ENCODE assay signal across 13 cellular contexts in the genomic region with DNA sequence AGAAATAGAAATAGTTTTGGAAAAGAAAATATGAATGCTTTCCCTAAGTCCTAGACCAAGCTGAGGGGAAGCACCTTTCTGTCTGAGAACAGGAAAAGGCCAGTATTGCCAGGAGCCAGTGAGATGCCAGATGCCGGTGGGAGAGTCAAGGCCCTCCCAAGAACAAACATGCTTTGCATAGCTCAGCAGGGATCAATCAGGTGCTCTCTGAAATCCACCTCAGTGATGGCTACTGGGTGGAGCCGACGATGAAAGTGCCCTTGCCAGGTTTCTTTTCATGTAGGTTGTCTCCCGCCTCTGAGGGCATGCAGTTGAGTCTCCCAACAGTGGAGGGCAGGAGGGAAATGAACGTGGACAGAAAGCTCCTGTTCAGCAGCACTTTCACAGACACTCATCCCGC. TPM values are rescaled to one million over a fixed set of nuclear protein-coding genes. Genes with fewer than 3 reads are reported as not detected.
DNase-seq lines count a peak whose midpoint lies in the region; ATAC-seq and TF ChIP-seq lines count a peak whose summit lies in the region.
"Had no signal": no experiment of that assay in that cellular context is flagged by ENCODE, and none has a peak within 500 bp of the region (broad histone marks: within the 10 kb centered on the region; RNA-seq: fewer than 3 reads in every experiment).

No MANE protein-coding gene starts in this region.

- no peaks in the 10 kb centered on the region for H3K36me3 ChIP-seq in Caco-2 (ENCODE audit: control insufficient read depth, insufficient read depth, low read length)
- no peaks in the 10 kb centered on the region for H3K36me3 ChIP-seq in testis (ENCODE audit: low read depth, missing control alignments)

- TF ChIP-seq CTCF in Caco-2 (IDR thresholded peaks at IDR 0.05; ENCODE audit: insufficient read depth in 1 of 2, low read depth in 1 of 2, low read length in 1 of 2, severe bottlenecking in 1 of 2, unreplicated experiment in 1 of 2) (no peak), testis (IDR thresholded peaks at IDR 0.05) (no peak)

- intact Hi-C loops in Caco-2 (cut with micrococcal nuclease; ENCODE audit: unreplicated experiment), result loop anchor here (2.0 kb wide), 1 partner anchor 62 kb away; no protein-coding TSS in a partner anchor
- intact Hi-C loops in testis (cut with DNase I; ENCODE audit: low total_unique reads), result no loop called here

- CTCF ChIA-PET in Caco-2 (lab: Charles Lee), result interaction anchor here (0.6 to 1.8 kb wide), 4 partner anchors 11 to 62 kb away, joined by 3 to 9 read pairs (median 5); no protein-coding TSS in a partner anchor

- H3K9me3 ChIP-seq in Caco-2, result no peaks in the 10 kb centered on the region
- no peaks in the 10 kb centered on the region for H3K9me3 ChIP-seq in testis
- H3K9me3 ChIP-seq: esophagus squamous epithelium had no signal

- 89 to 91% methylated on average over 6 of the region's 6 CpGs for WGBS in testis, 2 donors

- POLR2A ChIA-PET in Caco-2 (lab: Charles Lee), result interaction anchor here (0.6 to 0.9 kb wide), 4 partner anchors 28 to 73 kb away, joined by 3 to 5 read pairs (median 4); partner anchors contain the start of gene DEGS2

- H3K4me3 ChIP-seq in Caco-2 (ENCODE audit: low read depth, low read length), result no peak overlapping the region
- H3K4me3 ChIP-seq in testis, result no peak overlapping the region
- H3K4me3 ChIP-seq: cardiac muscle cell, esophagus squamous epithelium had no signal

- H3K27me3 Mint-ChIP-seq in Caco-2 (ENCODE audit: insufficient read depth, unreplicated experiment), result no peaks in the 10 kb centered on the region
- H3K27me3 Mint-ChIP-seq in natural killer cell treated with Interleukin-12 subunit alpha and Interleukin-12 subunit beta and Interleukin-15 and Interleukin-18, amount 100 ng/mL, for 72 hours, result no peaks in the 10 kb centered on the region

- peaks cover 14% of the 10 kb centered on the region for H3K4me1 Mint-ChIP-seq in Caco-2 (ENCODE audit: low read depth, unreplicated experiment)
- peaks cover 0 to 10% of the 10 kb centered on the region in 2 donors for H3K4me1 Mint-ChIP-seq in natural killer cell treated with Interleukin-12 subunit alpha and Interleukin-12 subunit beta and Interleukin-15 and Interleukin-18, amount 100 ng/mL, for 72 hours (ENCODE audit: low read depth in 2 of 2)

- TF ChIP-seq POLR2A in testis (IDR thresholded peaks at IDR 0.05), result no peak

- H3K9me3 Mint-ChIP-seq in Caco-2 (ENCODE audit: unreplicated experiment), result no peaks in the 10 kb centered on the region
- no peaks in the 10 kb centered on the region for H3K9me3 Mint-ChIP-seq in natural killer cell treated with Interleukin-12 subunit alpha and Interleukin-12 subunit beta and Interleukin-15 and Interleukin-18, amount 100 ng/mL, for 72 hours

- DNase-seq in Caco-2 (peak; percentile 64 to 67), NCI-H2107 (lab: John Stamatoyannopoulos, UW) (peak; percentile 74), cerebellar cortex (ENCODE audit: low spot score) (peak; percentile 36), testis (no peak)
- no peak for DNase-seq in natural killer cell treated with Interleukin-12 subunit alpha and Interleukin-12 subunit beta and Interleukin-15 and Interleukin-18, amount 100 ng/mL, for 72 hours (ENCODE audit: low spot score)
- DNase-seq in NK-92 treated with Interleukin-12 subunit alpha and Interleukin-12 subunit beta, amount 100 ng/mL, for 24 hours (lab: John Stamatoyannopoulos, UW), result no peak
- DNase-seq: DMS79 treated with DMSO at 0.1 percent for 48 hours, esophagus squamous epithelium, NCI-H1930, occipital lobe, OCI-M1 had no signal

- no peak for ATAC-seq in natural killer cell treated with Interleukin-12 subunit alpha and Interleukin-12 subunit beta and Interleukin-15 and Interleukin-18, amount 100 ng/mL, for 72 hours
- no peak for ATAC-seq in HG03571 (IDR thresholded peaks at IDR 0.05; ENCODE audit: unreplicated experiment)

- H3K27ac Mint-ChIP-seq in Caco-2 (ENCODE audit: unreplicated experiment), result peak overlapping the region; percentile 44
- H3K27ac Mint-ChIP-seq in natural killer cell treated with Interleukin-12 subunit alpha and Interleukin-12 subunit beta and Interleukin-15 and Interleukin-18, amount 100 ng/mL, for 72 hours, result peak overlapping the region; percentile 57 to 70

- BruUV-seq in Caco-2 (replicated peaks; lab: Mats Ljungman, UMichigan), result no TSS peak

- H3K27me3 ChIP-seq in Caco-2 (replicated peaks; ENCODE audit: control insufficient read depth, insufficient read depth, low read length) (no peaks in the 10 kb centered on the region), testis (no peaks in the 10 kb centered on the region)
- H3K27me3 ChIP-seq: cardiac muscle cell, esophagus squamous epithelium had no signal

- H3K27ac ChIP-seq in testis, result no peak overlapping the region
- H3K27ac ChIP-seq: cardiac muscle cell had no signal

- H3K4me1 ChIP-seq in Caco-2 (peaks cover 15% of the 10 kb centered on the region), testis (peaks cover 11% of the 10 kb centered on the region)

- peaks cover 6% of the 10 kb centered on the region for H3K36me3 Mint-ChIP-seq in Caco-2 (ENCODE audit: insufficient read depth, unreplicated experiment)
- peaks cover 5% of the 10 kb centered on the region for H3K36me3 Mint-ChIP-seq in natural killer cell treated with Interleukin-12 subunit alpha and Interleukin-12 subunit beta and Interleukin-15 and Interleukin-18, amount 100 ng/mL, for 72 hours

- no peak overlapping the region for H3K4me3 Mint-ChIP-seq in Caco-2 (ENCODE audit: unreplicated experiment)
- H3K4me3 Mint-ChIP-seq in natural killer cell treated with Interleukin-12 subunit alpha and Interleukin-12 subunit beta and Interleukin-15 and Interleukin-18, amount 100 ng/mL, for 72 hours, result no peak overlapping the region

RNA-seq across cellular contexts. Expression of gene DEGS2, which starts 28.3 kb away (rescaled TPM):
- 3.8 and 5.1 TPM in 2 replicates for total RNA-seq in Caco-2 (2022)
- total RNA-seq in natural killer cell treated with Interleukin-12 subunit alpha and Interleukin-12 subunit beta and Interleukin-15 and Interleukin-18, amount 100 ng/mL, for 72 hours, result under 1 TPM in 1 of 2 donors, not detected in 1; 0.33 TPM
- total RNA-seq in testis, result 1 to 10 TPM; 3.3 to 5.9 TPM
- 3.9 TPM for polyA plus RNA-seq in testis (ENCODE audit: insufficient read depth, low read depth, low replicate concordance)

Comparison
In these comparisons a context has a peak if more than half of its experiments do, and no peak if none do; other contexts are left out.
1. DNase-seq: peak in Caco-2 (2 of 2), NCI-H2107 (single experiment) and cerebellar cortex (single experiment); none in natural killer cell treated with Interleukin-12 subunit alpha and Interleukin-12 subunit beta and Interleukin-15 and Interleukin-18, amount 100 ng/mL, for 72 hours (single experiment), NK-92 treated with Interleukin-12 subunit alpha and Interleukin-12 subunit beta, amount 100 ng/mL, for 24 hours (single experiment) and testis (single experiment).